In the genomic region with DNA sequence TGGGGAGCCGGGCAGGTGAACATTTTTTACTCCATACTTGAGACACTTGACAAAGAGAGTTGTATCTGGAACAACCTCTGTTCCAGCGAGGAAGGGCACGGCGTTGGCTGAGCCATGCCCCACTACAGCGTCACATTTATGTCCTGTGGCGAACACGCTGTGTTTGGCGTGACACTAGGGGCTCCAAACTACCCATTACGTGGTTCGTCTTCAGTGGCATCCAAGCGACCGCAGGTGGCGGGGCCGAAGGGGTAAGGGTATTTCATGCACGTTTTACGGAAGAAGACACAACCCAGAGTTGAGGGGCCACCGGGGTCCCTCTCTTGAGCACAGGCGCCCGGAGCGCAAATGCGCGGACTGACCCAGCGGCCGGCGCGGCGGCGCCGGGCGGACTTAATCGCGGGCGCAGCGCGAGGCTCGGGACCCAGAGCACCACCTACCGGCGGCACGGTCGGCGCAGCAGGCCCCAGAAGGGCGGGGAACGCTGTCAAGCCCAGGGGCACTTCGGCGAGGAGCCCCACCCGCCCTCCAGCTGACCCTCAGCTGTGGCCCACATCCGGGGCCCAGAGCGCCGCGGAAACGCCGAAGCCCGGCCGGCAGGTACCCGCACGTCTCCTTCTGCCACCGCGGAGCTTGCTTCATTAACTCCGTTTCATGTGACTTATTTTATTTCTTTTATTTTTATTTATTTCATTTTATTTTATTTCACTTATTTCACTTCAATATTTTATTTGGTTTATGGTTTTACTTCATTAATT, we compare ENCODE assay signal across 1 cellular context.
TF ChIP-seq lines count a peak whose summit lies in the region.

No MANE protein-coding gene starts in this region.

TF ChIP-seq in GM23338, 12 proteins besides CTCF, POLR2A, EP300 and RAD21 (continued from another document):
- TF ChIP-seq, protein P1, sequence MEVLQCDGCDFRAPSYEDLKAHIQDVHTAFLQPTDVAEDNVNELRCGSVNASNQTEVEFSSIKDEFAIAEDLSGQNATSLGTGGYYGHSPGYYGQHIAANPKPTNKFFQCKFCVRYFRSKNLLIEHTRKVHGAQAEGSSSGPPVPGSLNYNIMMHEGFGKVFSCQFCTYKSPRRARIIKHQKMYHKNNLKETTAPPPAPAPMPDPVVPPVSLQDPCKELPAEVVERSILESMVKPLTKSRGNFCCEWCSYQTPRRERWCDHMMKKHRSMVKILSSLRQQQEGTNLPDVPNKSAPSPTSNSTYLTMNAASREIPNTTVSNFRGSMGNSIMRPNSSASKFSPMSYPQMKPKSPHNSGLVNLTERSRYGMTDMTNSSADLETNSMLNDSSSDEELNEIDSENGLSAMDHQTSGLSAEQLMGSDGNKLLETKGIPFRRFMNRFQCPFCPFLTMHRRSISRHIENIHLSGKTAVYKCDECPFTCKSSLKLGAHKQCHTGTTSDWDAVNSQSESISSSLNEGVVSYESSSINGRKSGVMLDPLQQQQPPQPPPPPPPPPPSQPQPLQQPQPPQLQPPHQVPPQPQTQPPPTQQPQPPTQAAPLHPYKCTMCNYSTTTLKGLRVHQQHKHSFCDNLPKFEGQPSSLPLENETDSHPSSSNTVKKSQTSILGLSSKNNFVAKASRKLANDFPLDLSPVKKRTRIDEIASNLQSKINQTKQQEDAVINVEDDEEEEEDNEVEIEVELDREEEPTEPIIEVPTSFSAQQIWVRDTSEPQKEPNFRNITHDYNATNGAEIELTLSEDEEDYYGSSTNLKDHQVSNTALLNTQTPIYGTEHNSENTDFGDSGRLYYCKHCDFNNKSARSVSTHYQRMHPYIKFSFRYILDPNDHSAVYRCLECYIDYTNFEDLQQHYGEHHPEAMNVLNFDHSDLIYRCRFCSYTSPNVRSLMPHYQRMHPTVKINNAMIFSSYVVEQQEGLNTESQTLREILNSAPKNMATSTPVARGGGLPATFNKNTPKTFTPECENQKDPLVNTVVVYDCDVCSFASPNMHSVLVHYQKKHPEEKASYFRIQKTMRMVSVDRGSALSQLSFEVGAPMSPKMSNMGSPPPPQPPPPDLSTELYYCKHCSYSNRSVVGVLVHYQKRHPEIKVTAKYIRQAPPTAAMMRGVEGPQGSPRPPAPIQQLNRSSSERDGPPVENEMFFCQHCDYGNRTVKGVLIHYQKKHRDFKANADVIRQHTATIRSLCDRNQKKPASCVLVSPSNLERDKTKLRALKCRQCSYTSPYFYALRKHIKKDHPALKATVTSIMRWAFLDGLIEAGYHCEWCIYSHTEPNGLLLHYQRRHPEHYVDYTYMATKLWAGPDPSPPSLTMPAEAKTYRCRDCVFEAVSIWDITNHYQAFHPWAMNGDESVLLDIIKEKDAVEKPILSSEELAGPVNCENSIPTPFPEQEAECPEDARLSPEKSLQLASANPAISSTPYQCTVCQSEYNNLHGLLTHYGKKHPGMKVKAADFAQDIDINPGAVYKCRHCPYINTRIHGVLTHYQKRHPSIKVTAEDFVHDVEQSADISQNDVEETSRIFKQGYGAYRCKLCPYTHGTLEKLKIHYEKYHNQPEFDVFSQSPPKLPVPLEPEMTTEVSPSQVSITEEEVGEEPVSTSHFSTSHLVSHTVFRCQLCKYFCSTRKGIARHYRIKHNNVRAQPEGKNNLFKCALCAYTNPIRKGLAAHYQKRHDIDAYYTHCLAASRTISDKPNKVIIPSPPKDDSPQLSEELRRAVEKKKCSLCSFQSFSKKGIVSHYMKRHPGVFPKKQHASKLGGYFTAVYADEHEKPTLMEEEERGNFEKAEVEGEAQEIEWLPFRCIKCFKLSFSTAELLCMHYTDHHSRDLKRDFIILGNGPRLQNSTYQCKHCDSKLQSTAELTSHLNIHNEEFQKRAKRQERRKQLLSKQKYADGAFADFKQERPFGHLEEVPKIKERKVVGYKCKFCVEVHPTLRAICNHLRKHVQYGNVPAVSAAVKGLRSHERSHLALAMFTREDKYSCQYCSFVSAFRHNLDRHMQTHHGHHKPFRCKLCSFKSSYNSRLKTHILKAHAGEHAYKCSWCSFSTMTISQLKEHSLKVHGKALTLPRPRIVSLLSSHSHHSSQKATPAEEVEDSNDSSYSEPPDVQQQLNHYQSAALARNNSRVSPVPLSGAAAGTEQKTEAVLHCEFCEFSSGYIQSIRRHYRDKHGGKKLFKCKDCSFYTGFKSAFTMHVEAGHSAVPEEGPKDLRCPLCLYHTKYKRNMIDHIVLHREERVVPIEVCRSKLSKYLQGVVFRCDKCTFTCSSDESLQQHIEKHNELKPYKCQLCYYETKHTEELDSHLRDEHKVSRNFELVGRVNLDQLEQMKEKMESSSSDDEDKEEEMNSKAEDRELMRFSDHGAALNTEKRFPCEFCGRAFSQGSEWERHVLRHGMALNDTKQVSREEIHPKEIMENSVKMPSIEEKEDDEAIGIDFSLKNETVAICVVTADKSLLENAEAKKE (CRISPR knock-in tag; IDR thresholded peaks at IDR 0.05): no peak
- TF ChIP-seq, protein P2, sequence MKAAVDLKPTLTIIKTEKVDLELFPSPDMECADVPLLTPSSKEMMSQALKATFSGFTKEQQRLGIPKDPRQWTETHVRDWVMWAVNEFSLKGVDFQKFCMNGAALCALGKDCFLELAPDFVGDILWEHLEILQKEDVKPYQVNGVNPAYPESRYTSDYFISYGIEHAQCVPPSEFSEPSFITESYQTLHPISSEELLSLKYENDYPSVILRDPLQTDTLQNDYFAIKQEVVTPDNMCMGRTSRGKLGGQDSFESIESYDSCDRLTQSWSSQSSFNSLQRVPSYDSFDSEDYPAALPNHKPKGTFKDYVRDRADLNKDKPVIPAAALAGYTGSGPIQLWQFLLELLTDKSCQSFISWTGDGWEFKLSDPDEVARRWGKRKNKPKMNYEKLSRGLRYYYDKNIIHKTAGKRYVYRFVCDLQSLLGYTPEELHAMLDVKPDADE (IDR thresholded peaks at IDR 0.05): 0 out of 2 replicates have a peak, but pooled peaks have one; percentile 34
- TF ChIP-seq ZNF331 (CRISPR knock-in tag; IDR thresholded peaks at IDR 0.05; ENCODE audit: low read depth) (no peak), ZNF114 (CRISPR knock-in tag; IDR thresholded peaks at IDR 0.05) (no peak), JUNB (IDR thresholded peaks at IDR 0.05; ENCODE audit: unreplicated experiment) (no peak), POLR2AphosphoS5 (IDR thresholded peaks at IDR 0.05; ENCODE audit: low read depth) (peak; percentile 47), CREB1 (CRISPR knock-in tag; IDR thresholded peaks at IDR 0.05; ENCODE audit: low read depth) (0 out of 2 replicates have a peak, but pooled peaks have one; percentile 20), EZH2phosphoT487 (IDR thresholded peaks at IDR 0.05; ENCODE audit: unreplicated experiment) (no peak)
